In the genomic region with DNA sequence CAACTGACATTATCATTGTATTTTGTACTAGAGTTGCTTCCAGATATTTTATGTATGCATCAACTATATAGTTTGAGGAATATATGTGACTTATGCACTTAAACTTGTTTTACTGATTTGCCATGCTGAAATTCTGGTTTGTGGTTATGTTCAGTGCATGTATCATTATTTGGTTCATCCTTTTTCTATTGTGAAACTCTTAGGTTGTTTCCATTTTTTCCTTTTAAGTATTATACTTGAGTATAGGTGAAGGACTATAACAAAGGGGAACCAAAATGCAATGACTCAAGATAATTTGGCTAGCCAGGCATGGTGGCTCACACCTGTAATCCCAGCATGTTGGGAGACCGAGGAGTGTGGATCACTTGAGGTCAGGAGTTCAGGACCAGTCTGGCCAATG, we compare ENCODE assay signal across 28 cellular contexts. TPM values are rescaled to one million over a fixed set of nuclear protein-coding genes. Genes with fewer than 3 reads are reported as not detected.
"Had no signal": no experiment of that assay in that cellular context is flagged by ENCODE, and none has a peak within 500 bp of the region (broad histone marks: within the 10 kb centered on the region; RNA-seq: fewer than 3 reads in every experiment).

No MANE protein-coding gene starts in this region.

- H3K27me3 ChIP-seq: colonic mucosa, dorsolateral prefrontal cortex, esophagus muscularis mucosa, esophagus squamous epithelium, foreskin keratinocyte, gastrocnemius medialis, gastroesophageal sphincter, heart left ventricle, heart right ventricle had no signal

- H3K27ac ChIP-seq: colonic mucosa, coronary artery, dorsolateral prefrontal cortex, epithelial cell of prostate, esophagus muscularis mucosa, esophagus squamous epithelium, foreskin keratinocyte, gastrocnemius medialis, gastroesophageal sphincter, heart left ventricle, heart right ventricle had no signal

- DNase-seq: colonic mucosa; cortex of kidney; dermis blood vessel endothelial cell; dorsolateral prefrontal cortex; effector CD4-positive, alpha-beta T cell; effector CD8-positive, alpha-beta T cell; effector memory CD4-positive, alpha-beta T cell; effector memory CD8-positive, alpha-beta T cell; endodermal cell; erythroblast; esophagus squamous epithelium; foreskin fibroblast; foreskin keratinocyte; foreskin melanocyte; gastrocnemius medialis; glutamatergic neuron; head of caudate nucleus; heart left ventricle; heart right ventricle had no signal

- H3K27ac Mint-ChIP-seq: dendritic cell treated with granulocyte-macrophage colony-stimulating factor and Interleukin-4, amounts not matched to agents 40 ng/mL and 50 ng/mL, for 4 days; effector memory CD8-positive, alpha-beta T cell; endodermal cell had no signal

- H3K36me3 ChIP-seq: colonic mucosa, esophagus muscularis mucosa, esophagus squamous epithelium, gastrocnemius medialis, heart left ventricle, heart right ventricle had no signal

- H3K4me1 ChIP-seq: colonic mucosa, esophagus muscularis mucosa, gastrocnemius medialis, gastroesophageal sphincter, heart left ventricle, heart right ventricle had no signal

- H3K9me3 Mint-ChIP-seq: dendritic cell treated with granulocyte-macrophage colony-stimulating factor and Interleukin-4, amounts not matched to agents 40 ng/mL and 50 ng/mL, for 4 days; effector memory CD8-positive, alpha-beta T cell; endodermal cell had no signal

- H3K9me3 ChIP-seq: colonic mucosa, esophagus muscularis mucosa, esophagus squamous epithelium, gastrocnemius medialis, gastroesophageal sphincter had no signal

- H3K4me3 ChIP-seq: colonic mucosa, coronary artery, dorsolateral prefrontal cortex, esophagus muscularis mucosa, esophagus squamous epithelium, gastrocnemius medialis, gastroesophageal sphincter, heart left ventricle, heart right ventricle had no signal

- H3K27me3 Mint-ChIP-seq: dendritic cell treated with granulocyte-macrophage colony-stimulating factor and Interleukin-4, amounts not matched to agents 40 ng/mL and 50 ng/mL, for 4 days; effector memory CD8-positive, alpha-beta T cell had no signal

- H3K4me3 Mint-ChIP-seq: dendritic cell treated with granulocyte-macrophage colony-stimulating factor and Interleukin-4, amounts not matched to agents 40 ng/mL and 50 ng/mL, for 4 days; effector memory CD8-positive, alpha-beta T cell; endodermal cell had no signal

- ATAC-seq: effector memory CD8-positive, alpha-beta T cell; foreskin keratinocyte; gastrocnemius medialis; gastroesophageal sphincter; heart left ventricle; heart right ventricle had no signal

RNA-seq across cellular contexts. Expression of a gene that starts 21.1 kb away (rescaled TPM):
- total RNA-seq: colonic mucosa, dermis microvascular lymphatic vessel endothelial cell, endodermal cell, esophagus muscularis mucosa, fibroblast of lung, frontal cortex, gastrocnemius medialis had no signal
- polyA plus RNA-seq: endothelial cell of umbilical vein, heart left ventricle had no signal
